ENCODE assay signal across 1 cellular context in the genomic region with DNA sequence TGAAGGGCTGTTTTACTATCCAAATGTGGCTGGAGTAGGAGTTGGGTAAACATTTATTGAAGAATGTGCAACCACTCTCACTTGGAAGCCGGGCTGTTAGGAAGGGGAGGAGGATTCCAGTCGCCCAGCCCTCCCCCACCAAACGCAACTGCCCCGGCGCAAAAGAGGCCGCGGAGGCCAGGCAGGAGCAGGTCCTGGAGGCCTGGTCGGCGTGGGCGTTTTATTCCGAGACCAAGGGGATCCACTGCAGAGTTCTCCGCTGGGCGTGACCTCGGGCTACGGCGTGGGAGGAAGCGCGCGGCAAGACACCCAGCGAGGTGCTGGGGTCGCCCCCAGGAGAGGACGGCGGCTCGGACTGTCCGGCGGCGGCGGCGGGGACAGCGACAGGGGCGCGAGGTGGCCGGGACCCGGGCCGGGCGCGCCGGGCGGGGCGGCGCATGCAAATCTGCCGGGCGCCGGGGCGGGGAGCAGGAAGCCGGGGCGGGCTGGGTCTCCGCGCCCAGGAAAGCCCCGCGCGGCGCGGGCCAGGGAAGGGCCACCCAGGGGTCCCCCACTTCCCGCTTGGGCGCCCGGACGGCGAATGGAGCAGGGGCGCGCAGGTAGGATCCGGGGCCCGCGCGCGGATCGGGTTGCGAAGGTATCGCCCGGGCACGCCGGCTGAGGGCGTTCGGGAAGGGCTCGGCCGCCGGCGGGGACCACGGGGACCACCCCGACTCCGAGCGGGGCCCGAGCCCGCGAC.
A peak's percentile ranks its signal among the peaks of the same experiment; 100 is the strongest.
TF ChIP-seq lines count a peak whose summit lies in the region.

Gene IL4R, plus strand, starts transcription at position 553 of the 739 bp plus-strand sequence. CDS start 26,230 bp downstream, outside the sequence.

TF ChIP-seq in H1, 55 proteins besides CTCF, POLR2A, EP300 and RAD21:
- TF ChIP-seq SUZ12 (IDR thresholded peaks at IDR 0.05; ENCODE audit: low read length) (peak; percentile 10; the same call in 1 of the 2 replicates), TAF1 (IDR thresholded peaks at IDR 0.05; ENCODE audit: low read depth, low read length) (no peak), BACH1 (IDR thresholded peaks at IDR 0.05; ENCODE audit: low read length) (no peak), PHF8 (conservative IDR thresholded peaks at IDR 0.05; ENCODE audit: low read depth, low read length) (0 out of 2 replicates have a peak, but pooled peaks have one; percentile 50), EGR1 (IDR thresholded peaks at IDR 0.05; ENCODE audit: borderline replicate concordance, low read depth, low read length) (peak; percentile 61; the same call in 1 of the 2 replicates), ATF2 (IDR thresholded peaks at IDR 0.05; ENCODE audit: low read length) (no peak), EZH2 (IDR thresholded peaks at IDR 0.05; ENCODE audit: low read depth, low read length, severe bottlenecking) (peak; percentile 6), HDAC6 (IDR thresholded peaks at IDR 0.05; ENCODE audit: low read depth, low read length) (no peak), BCL11A (IDR thresholded peaks at IDR 0.05; ENCODE audit: low read depth in 2 of 2, low read length in 2 of 2) (no peak), BRCA1 (IDR thresholded peaks at IDR 0.05; ENCODE audit: low read depth, low read length) (no peak), SP1 (IDR thresholded peaks at IDR 0.05; ENCODE audit: low read depth, low read length) (no peak)
